26 cellular contexts compared by ENCODE assay signal in genomic region chr3:160205606-160206005, GRCh38. TPM values are rescaled to one million over a fixed set of nuclear protein-coding genes. Genes with fewer than 3 reads are reported as not detected.
"Had no signal": no experiment of that assay in that cellular context is flagged by ENCODE, and none has a peak within 500 bp of the region (broad histone marks: within the 10 kb centered on the region; RNA-seq: fewer than 3 reads in every experiment).

No MANE protein-coding gene starts in this region.

- DNase-seq: cortex of kidney; dorsolateral prefrontal cortex; effector CD8-positive, alpha-beta T cell; foreskin melanocyte; head of caudate nucleus; hippocampal formation; left colon; left ventricle myocardium superior; mesenchymal stem cell; midbrain; naive B cell; psoas muscle; retina; right lobe of liver; spleen; stimulated activated CD4-positive, alpha-beta T cell treated with anti-CD3 and anti-CD28 coated beads, Interleukin-15, amount 100 ng/mL, for 24 hours; stimulated activated CD4-positive, alpha-beta T cell treated with anti-CD3 and anti-CD28 coated beads, Interleukin-1b, Interleukin-23, amount 100 ng/mL, for 48 hours; stimulated activated CD4-positive, alpha-beta T cell treated with anti-CD3 and anti-CD28 coated beads, Interleukin-4, amount 100 ng/mL, for 4 hours; stimulated activated naive B cell treated with anti-CD40 and anti-IgM and Interleukin-4, amounts not matched to agents 10 μg/mL and 1 μg/mL and 100 μg/mL, for 72 hours; stimulated activated naive CD8-positive, alpha-beta T cell treated with anti-CD3 and anti-CD28 coated beads, Interleukin-15, amount 100 ng/mL, for 72 hours; testis; upper lobe of right lung had no signal

- ATAC-seq: left colon; left ventricle myocardium superior; psoas muscle; right lobe of liver; stimulated activated naive B cell treated with anti-CD40 and anti-IgM and Interleukin-4, amounts not matched to agents 10 μg/mL and 1 μg/mL and 100 μg/mL, for 72 hours; stimulated activated naive CD8-positive, alpha-beta T cell treated with anti-CD3 and anti-CD28 coated beads, Interleukin-15, amount 100 ng/mL, for 72 hours; upper lobe of right lung had no signal

- H3K36me3 ChIP-seq: right lobe of liver, spleen, tibial nerve, upper lobe of right lung had no signal

- H3K27ac Mint-ChIP-seq: naive B cell; nephron; stimulated activated naive B cell treated with anti-CD40 and anti-IgM and Interleukin-4, amounts not matched to agents 10 μg/mL and 1 μg/mL and 100 μg/mL, for 72 hours; stimulated activated naive CD8-positive, alpha-beta T cell treated with anti-CD3 and anti-CD28 coated beads, Interleukin-15, amount 100 ng/mL, for 72 hours had no signal

- H3K4me1 ChIP-seq: psoas muscle, right lobe of liver, spleen, testis, tibial nerve, upper lobe of right lung had no signal

- H3K4me3 ChIP-seq: dorsolateral prefrontal cortex, lung, psoas muscle, right lobe of liver, spleen, testis, tibial nerve, upper lobe of right lung had no signal

- H3K27me3 ChIP-seq: dorsolateral prefrontal cortex, right lobe of liver, spleen, testis, tibial nerve, upper lobe of right lung had no signal

- H3K27ac ChIP-seq: dorsolateral prefrontal cortex, psoas muscle, right lobe of liver, testis, tibial nerve, upper lobe of right lung had no signal

- H3K4me1 Mint-ChIP-seq: naive B cell; stimulated activated naive B cell treated with anti-CD40 and anti-IgM and Interleukin-4, amounts not matched to agents 10 μg/mL and 1 μg/mL and 100 μg/mL, for 72 hours; stimulated activated naive CD8-positive, alpha-beta T cell treated with anti-CD3 and anti-CD28 coated beads, Interleukin-15, amount 100 ng/mL, for 72 hours had no signal

- H3K9me3 ChIP-seq: psoas muscle, right lobe of liver, testis, tibial nerve, upper lobe of right lung had no signal

- H3K36me3 Mint-ChIP-seq: naive B cell; stimulated activated naive B cell treated with anti-CD40 and anti-IgM and Interleukin-4, amounts not matched to agents 10 μg/mL and 1 μg/mL and 100 μg/mL, for 72 hours had no signal

- H3K4me3 Mint-ChIP-seq: naive B cell; nephron; stimulated activated naive B cell treated with anti-CD40 and anti-IgM and Interleukin-4, amounts not matched to agents 10 μg/mL and 1 μg/mL and 100 μg/mL, for 72 hours; stimulated activated naive CD8-positive, alpha-beta T cell treated with anti-CD3 and anti-CD28 coated beads, Interleukin-15, amount 100 ng/mL, for 72 hours had no signal

- H3K27me3 Mint-ChIP-seq: stimulated activated naive B cell treated with anti-CD40 and anti-IgM and Interleukin-4, amounts not matched to agents 10 μg/mL and 1 μg/mL and 100 μg/mL, for 72 hours; stimulated activated naive CD8-positive, alpha-beta T cell treated with anti-CD3 and anti-CD28 coated beads, Interleukin-15, amount 100 ng/mL, for 72 hours had no signal

RNA-seq across cellular contexts. Expression of gene C3orf80, which starts 19.6 kb away (rescaled TPM):
- total RNA-seq: skeletal muscle tissue had no signal
